In the genomic region with DNA sequence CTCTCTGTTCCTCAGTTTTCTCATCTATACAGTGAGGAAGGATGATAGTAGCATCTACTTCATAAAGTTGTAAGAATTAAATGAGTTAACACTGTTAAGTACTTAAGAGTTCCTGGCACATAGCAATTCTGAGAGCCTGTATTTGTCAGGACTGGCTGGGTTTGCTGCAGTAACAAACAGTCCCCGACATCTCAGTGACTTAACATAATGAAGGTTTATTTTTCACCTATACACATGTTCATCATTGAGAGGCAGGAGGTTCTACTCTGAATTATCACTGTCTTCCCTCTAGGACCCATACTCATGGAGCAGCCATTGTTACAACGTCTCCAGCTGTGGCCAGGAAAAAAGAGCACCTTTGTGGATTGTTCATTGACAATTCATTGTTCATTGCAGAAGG, we compare ENCODE assay signal across 20 cellular contexts.
DNase-seq lines count a peak whose midpoint lies in the region; ATAC-seq, FAIRE-seq and TF ChIP-seq lines count a peak whose summit lies in the region.
"Had no signal": no experiment of that assay in that cellular context is flagged by ENCODE, and none has a peak within 500 bp of the region (broad histone marks: within the 10 kb centered on the region; RNA-seq: fewer than 3 reads in every experiment).

No MANE protein-coding gene starts in this region.

- H2BK120ac ChIP-seq in mesenchymal stem cell (ENCODE audit: low read depth, low read length) = no peak overlapping the region

- no peak overlapping the region for H3K23ac ChIP-seq in mesenchymal stem cell (ENCODE audit: low read length in 2 of 2)

- in situ Hi-C loops in HepG2 (cut with HindIII; ENCODE audit: extremely low pct_ligation_motif_present, low pct_unique_long_range_greater_than_20kb) = no loop called here

- H3K36me3 ChIP-seq in HepG2 (replicated peaks in 1 of 2; ENCODE audit: control insufficient read depth in 1 of 2, insufficient read depth in 2 of 2, low read length in 2 of 2) (no peaks in the 10 kb centered on the region), right lobe of liver (no peaks in the 10 kb centered on the region), mesenchymal stem cell (ENCODE audit: control insufficient read depth in 1 of 2, insufficient read depth in 2 of 2, low read depth in 1 of 2, low read length in 2 of 2) (no peaks in the 10 kb centered on the region), gastroesophageal sphincter (no peaks in the 10 kb centered on the region)
- H3K36me3 ChIP-seq: HAP-1 had no signal

- H2AK5ac ChIP-seq in mesenchymal stem cell (ENCODE audit: low read length, severe bottlenecking) = no peak overlapping the region

- H3K4me1 ChIP-seq in HepG2 (ENCODE audit: insufficient read depth, low read length) (no peaks in the 10 kb centered on the region), right lobe of liver (no peaks in the 10 kb centered on the region), mesenchymal stem cell (ENCODE audit: control insufficient read depth, insufficient read depth, low read depth, low read length) (no peaks in the 10 kb centered on the region), gastroesophageal sphincter (no peaks in the 10 kb centered on the region)
- H3K4me1 ChIP-seq: HAP-1 had no signal

- H3K4me2 ChIP-seq in HepG2 (ENCODE audit: low read depth, low read length) = no peak overlapping the region
- H3K4me2 ChIP-seq in mesenchymal stem cell (ENCODE audit: low read length, poor library complexity, severe bottlenecking) = no peak overlapping the region

- no TSS peak for BruUV-seq in HepG2 (replicated peaks; lab: Mats Ljungman, UMichigan)

- H2BK15ac ChIP-seq in mesenchymal stem cell (ENCODE audit: low read depth, poor library complexity, severe bottlenecking) = no peak overlapping the region

- H4K8ac ChIP-seq in mesenchymal stem cell (ENCODE audit: low read length) = no peak overlapping the region

- TF ChIP-seq EP300 in HepG2 (IDR thresholded peaks at IDR 0.05; ENCODE audit: low read depth in 2 of 2, low read length in 2 of 2) (no peak), HepG2 (CRISPR knock-in tag; IDR thresholded peaks at IDR 0.05; ENCODE audit: borderline replicate concordance) (no peak), gastroesophageal sphincter (IDR thresholded peaks at IDR 0.05) (no peak)

- intact Hi-C loops in HepG2 (cut with micrococcal nuclease; ENCODE audit: unreplicated experiment) = no loop called here
- intact Hi-C loops in right lobe of liver (cut with DNase I) = no loop called here

- H3K9ac ChIP-seq in HepG2 (ENCODE audit: insufficient read depth, low read depth, low read length) = no peak overlapping the region
- no peak overlapping the region for H3K9ac ChIP-seq in mesenchymal stem cell (ENCODE audit: low read length)

- H3K27ac ChIP-seq in HepG2 (ENCODE audit: extremely low read length, insufficient read depth, low read length) (no peak overlapping the region), right lobe of liver (no peak overlapping the region), mesenchymal stem cell (ENCODE audit: low read length, poor library complexity, severe bottlenecking) (no peak overlapping the region), gastroesophageal sphincter (no peak overlapping the region)
- H3K27ac ChIP-seq: 22Rv1 had no signal

- no peak for TF ChIP-seq RAD21 in HepG2 (CRISPR knock-in tag; IDR thresholded peaks at IDR 0.05)

- H2BK5ac ChIP-seq in mesenchymal stem cell (ENCODE audit: low read depth, low read length, poor library complexity, severe bottlenecking) = no peak overlapping the region

- POLR2A ChIA-PET in HepG2 (lab: Yijun Ruan, JAX) = no interaction called here

- H3K4ac ChIP-seq in mesenchymal stem cell (ENCODE audit: low read depth in 1 of 2, low read length in 2 of 2) = no peak overlapping the region

- no peak for TF ChIP-seq POLR2A in HepG2 (IDR thresholded peaks at IDR 0.05; ENCODE audit: insufficient read depth in 1 of 2, low read depth in 2 of 2, low read length in 2 of 2)
- TF ChIP-seq POLR2A in right lobe of liver (IDR thresholded peaks at IDR 0.05) = no peak
- TF ChIP-seq POLR2A in GM12892 (IDR thresholded peaks at IDR 0.05; ENCODE audit: low read depth, low read length) = no peak
- TF ChIP-seq POLR2A in gastroesophageal sphincter (IDR thresholded peaks at IDR 0.05) = no peak

- WGBS in HepG2 (ENCODE audit: low lambda C conversion rate) = 41% methylated on average over 2 of the region's 2 CpGs
- WGBS in right lobe of liver (ENCODE audit: insufficient coverage, low coverage, low lambda C conversion rate, missing lambda C conversion rate) = 86% methylated on average over 2 of the region's 2 CpGs
- WGBS in mesenchymal stem cell = 93% methylated on average over 2 of the region's 2 CpGs
- WGBS in gastroesophageal sphincter (ENCODE audit: low coverage in 1 of 2), 2 donors = 82 to 88% methylated on average over 2 of the region's 2 CpGs

- H3K79me2 ChIP-seq in HepG2 (ENCODE audit: insufficient read depth, low read length) = no peaks in the 10 kb centered on the region

- no peaks in the 10 kb centered on the region; a peak in 1 of 5 replicates for H3K27me3 ChIP-seq in HepG2 (ENCODE audit: control insufficient read depth in 1 of 2, insufficient read depth in 2 of 2, low read length in 2 of 2)
- H3K27me3 ChIP-seq in right lobe of liver = no peaks in the 10 kb centered on the region
- H3K27me3 ChIP-seq in mesenchymal stem cell (ENCODE audit: control insufficient read depth in 1 of 2, insufficient read depth in 1 of 2, low read length in 2 of 2) = peaks cover 3 to 52% of the 10 kb centered on the region in 2 experiments
- H3K27me3 ChIP-seq in gastroesophageal sphincter = peaks cover 9% of the 10 kb centered on the region

- no peak for ATAC-seq in HepG2
- ATAC-seq in right lobe of liver = no peak
- ATAC-seq in gastroesophageal sphincter = no peak
- ATAC-seq: CD8-positive, alpha-beta T cell had no signal

- FAIRE-seq in HepG2 (lab: Jason Lieb, UNC) = no peak
- peak; percentile 14 for FAIRE-seq in GM12892 (lab: Jason Lieb, UNC)
- FAIRE-seq: A204.1, G401.6, GM18507, H54 had no signal

- no peak overlapping the region for H3K4me3 ChIP-seq in HepG2 (replicated peaks in 1 of 3; ENCODE audit: insufficient read depth in 1 of 3, low read depth in 2 of 3, low read length in 3 of 3)
- no peak overlapping the region for H3K4me3 ChIP-seq in right lobe of liver
- no peak overlapping the region for H3K4me3 ChIP-seq in mesenchymal stem cell (ENCODE audit: insufficient read depth in 1 of 2, low read depth in 1 of 2, low read length in 2 of 2)
- no peak overlapping the region for H3K4me3 ChIP-seq in gastroesophageal sphincter
- H3K4me3 ChIP-seq: HAP-1 had no signal

- no peak for DNase-seq in HepG2 (ENCODE audit: low spot score)
- no peak for DNase-seq in right lobe of liver
- no peak for DNase-seq in GM12892 (ENCODE audit: insufficient read length)
- DNase-seq in mesenchymal stem cell = no peak
- DNase-seq in dedifferentiated amniotic fluid mesenchymal stem cell (ENCODE audit: extremely low spot score) = no peak
- DNase-seq: C1 segment of cervical spinal cord; Caco-2; CD4-positive, CD25-positive, alpha-beta regulatory T cell; CD8-positive, alpha-beta T cell; DMS153; DND-41; GOT3; HFFc6 had no signal

- H4K91ac ChIP-seq in mesenchymal stem cell (ENCODE audit: low read length) = peak overlapping the region; percentile 39

- no peaks in the 10 kb centered on the region for H3K79me1 ChIP-seq in mesenchymal stem cell (replicated peaks; ENCODE audit: low read length, poor library complexity, severe bottlenecking)

- no peaks in the 10 kb centered on the region for H3K9me3 ChIP-seq in HepG2 (ENCODE audit: low read length)
- H3K9me3 ChIP-seq in right lobe of liver = no peaks in the 10 kb centered on the region
- peaks cover 5% of the 10 kb centered on the region for H3K9me3 ChIP-seq in mesenchymal stem cell (ENCODE audit: control insufficient read depth, low read length)
- no peaks in the 10 kb centered on the region for H3K9me3 ChIP-seq in gastroesophageal sphincter
- H3K9me3 ChIP-seq: Caco-2, HAP-1 had no signal

- H2BK12ac ChIP-seq in mesenchymal stem cell (ENCODE audit: low read length in 2 of 2) = no peak overlapping the region

- H3K18ac ChIP-seq in mesenchymal stem cell (ENCODE audit: low read depth in 1 of 2, low read length in 2 of 2) = no peak overlapping the region

- H4K20me1 ChIP-seq in HepG2 (ENCODE audit: insufficient read depth, low read length) = no peaks in the 10 kb centered on the region

- no peak for TF ChIP-seq CTCF in HepG2 (CRISPR knock-in tag; IDR thresholded peaks at IDR 0.05)
- no peak for TF ChIP-seq CTCF in right lobe of liver (IDR thresholded peaks at IDR 0.05)
- TF ChIP-seq CTCF in gastroesophageal sphincter (IDR thresholded peaks at IDR 0.05) = no peak

- no peak overlapping the region for H3K14ac ChIP-seq in mesenchymal stem cell (ENCODE audit: low read length in 2 of 2)

- CTCF ChIA-PET in HepG2 (lab: Yijun Ruan, JAX; ENCODE audit: low intra/inter-chr PET ratio, low total read pairs) = no interaction called here

- H2AFZ ChIP-seq in HepG2 (ENCODE audit: low read length) (no peak overlapping the region), mesenchymal stem cell (ENCODE audit: low read depth, low read length) (no peak overlapping the region)

TF ChIP-seq in HepG2, 621 proteins besides CTCF, POLR2A, EP300 and RAD21:
- TF ChIP-seq MATR3 (CRISPR knock-in tag; IDR thresholded peaks at IDR 0.05) (no peak), ZNF12 (CRISPR knock-in tag; IDR thresholded peaks at IDR 0.05) (peak; percentile 64; the same call in 1 of the 2 replicates)
